1 cellular context compared by ENCODE assay signal in the genomic region with DNA sequence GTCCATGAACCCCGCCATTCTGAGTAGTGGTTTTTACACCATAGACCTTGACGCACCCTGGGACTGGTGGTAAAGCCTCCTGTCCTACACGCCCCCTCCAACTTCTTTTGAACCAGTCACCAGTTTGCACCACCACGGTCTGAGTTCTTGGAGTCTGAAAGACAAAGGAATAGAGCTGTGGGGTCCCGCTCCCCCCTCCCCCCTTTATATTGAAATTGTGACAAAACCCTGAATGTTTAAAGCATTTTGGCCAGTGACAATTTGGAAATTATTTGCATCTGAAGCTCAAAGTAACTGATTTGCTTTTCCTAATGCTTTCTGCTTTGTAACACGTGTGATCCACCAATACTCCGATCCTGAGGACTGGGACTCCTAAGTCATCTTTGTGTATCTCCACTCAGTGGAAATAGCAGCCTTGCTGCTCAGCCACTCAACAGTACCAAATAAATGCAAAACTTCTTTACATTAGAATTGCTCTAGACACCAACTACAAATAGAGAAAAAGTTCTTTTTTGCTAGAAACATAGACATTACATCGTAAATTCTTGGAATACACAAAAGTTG.
TF ChIP-seq lines count a peak whose summit lies in the region.

No MANE protein-coding gene starts in this region.

TF ChIP-seq in liver, 16 proteins besides CTCF, POLR2A, EP300 and RAD21 (continued from another document):
- no peak for TF ChIP-seq HNF4G (IDR thresholded peaks at IDR 0.05)
- TF ChIP-seq, protein P1, sequence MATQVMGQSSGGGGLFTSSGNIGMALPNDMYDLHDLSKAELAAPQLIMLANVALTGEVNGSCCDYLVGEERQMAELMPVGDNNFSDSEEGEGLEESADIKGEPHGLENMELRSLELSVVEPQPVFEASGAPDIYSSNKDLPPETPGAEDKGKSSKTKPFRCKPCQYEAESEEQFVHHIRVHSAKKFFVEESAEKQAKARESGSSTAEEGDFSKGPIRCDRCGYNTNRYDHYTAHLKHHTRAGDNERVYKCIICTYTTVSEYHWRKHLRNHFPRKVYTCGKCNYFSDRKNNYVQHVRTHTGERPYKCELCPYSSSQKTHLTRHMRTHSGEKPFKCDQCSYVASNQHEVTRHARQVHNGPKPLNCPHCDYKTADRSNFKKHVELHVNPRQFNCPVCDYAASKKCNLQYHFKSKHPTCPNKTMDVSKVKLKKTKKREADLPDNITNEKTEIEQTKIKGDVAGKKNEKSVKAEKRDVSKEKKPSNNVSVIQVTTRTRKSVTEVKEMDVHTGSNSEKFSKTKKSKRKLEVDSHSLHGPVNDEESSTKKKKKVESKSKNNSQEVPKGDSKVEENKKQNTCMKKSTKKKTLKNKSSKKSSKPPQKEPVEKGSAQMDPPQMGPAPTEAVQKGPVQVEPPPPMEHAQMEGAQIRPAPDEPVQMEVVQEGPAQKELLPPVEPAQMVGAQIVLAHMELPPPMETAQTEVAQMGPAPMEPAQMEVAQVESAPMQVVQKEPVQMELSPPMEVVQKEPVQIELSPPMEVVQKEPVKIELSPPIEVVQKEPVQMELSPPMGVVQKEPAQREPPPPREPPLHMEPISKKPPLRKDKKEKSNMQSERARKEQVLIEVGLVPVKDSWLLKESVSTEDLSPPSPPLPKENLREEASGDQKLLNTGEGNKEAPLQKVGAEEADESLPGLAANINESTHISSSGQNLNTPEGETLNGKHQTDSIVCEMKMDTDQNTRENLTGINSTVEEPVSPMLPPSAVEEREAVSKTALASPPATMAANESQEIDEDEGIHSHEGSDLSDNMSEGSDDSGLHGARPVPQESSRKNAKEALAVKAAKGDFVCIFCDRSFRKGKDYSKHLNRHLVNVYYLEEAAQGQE (IDR thresholded peaks at IDR 0.05) = no peak
- TF ChIP-seq NR2F2 (IDR thresholded peaks at IDR 0.05) = no peak
- TF ChIP-seq YY1 (IDR thresholded peaks at IDR 0.05) = no peak
- no peak for TF ChIP-seq TAF1 (conservative IDR thresholded peaks at IDR 0.05)
- TF ChIP-seq RXRA (IDR thresholded peaks at IDR 0.05) = no peak
